ENCODE assay signal across 24 cellular contexts in the genomic region with DNA sequence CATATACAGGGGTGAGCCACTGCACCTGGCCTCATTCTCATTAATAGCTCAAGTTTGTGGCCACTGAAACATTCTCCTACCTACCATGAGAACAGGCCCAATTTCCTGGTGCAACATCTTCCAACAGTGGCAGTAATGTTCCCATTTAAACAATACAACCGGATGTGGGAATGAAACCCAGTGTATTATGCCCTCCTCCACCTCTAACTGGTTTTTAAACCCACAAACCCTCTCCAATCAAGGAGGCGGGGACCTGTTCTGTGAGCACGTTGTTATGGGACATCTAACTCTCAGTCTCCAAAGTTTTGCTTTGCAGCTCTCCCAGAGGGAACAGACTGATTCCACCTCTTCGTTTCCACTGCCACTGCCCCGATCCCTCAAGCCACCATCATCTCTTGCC. TPM values are rescaled to one million over a fixed set of nuclear protein-coding genes. Genes with fewer than 3 reads are reported as not detected.
DNase-seq lines count a peak whose midpoint lies in the region; ATAC-seq and TF ChIP-seq lines count a peak whose summit lies in the region.
"Had no signal": no experiment of that assay in that cellular context is flagged by ENCODE, and none has a peak within 500 bp of the region (broad histone marks: within the 10 kb centered on the region; RNA-seq: fewer than 3 reads in every experiment).

No MANE protein-coding gene starts in this region.

- TF ChIP-seq CTCF in breast epithelium (IDR thresholded peaks at IDR 0.05) (no peak), MCF 10A (IDR thresholded peaks at IDR 0.05; ENCODE audit: unreplicated experiment) (no peak), upper lobe of left lung (IDR thresholded peaks at IDR 0.05) (no peak), left lung (IDR thresholded peaks at IDR 0.05) (no peak)

- H3K27ac Mint-ChIP-seq in MCF 10A (ENCODE audit: low read depth, unreplicated experiment) (no peak overlapping the region), T-cell (no peak overlapping the region)
- H3K27ac Mint-ChIP-seq: B cell had no signal

- no peaks in the 10 kb centered on the region for H3K27me3 ChIP-seq in breast epithelium
- no peaks in the 10 kb centered on the region for H3K27me3 ChIP-seq in esophagus (ENCODE audit: control insufficient read depth in 1 of 2, insufficient read depth in 2 of 2, low read length in 2 of 2)
- H3K27me3 ChIP-seq in upper lobe of left lung, result no peaks in the 10 kb centered on the region
- H3K27me3 ChIP-seq in left lung, result no peaks in the 10 kb centered on the region
- H3K27me3 ChIP-seq: dorsolateral prefrontal cortex, tibial artery had no signal

- H3K9me3 ChIP-seq in breast epithelium (no peaks in the 10 kb centered on the region), esophagus (ENCODE audit: control insufficient read depth in 2 of 2, insufficient read depth in 1 of 2, low read depth in 1 of 2, low read length in 1 of 2) (no peaks in the 10 kb centered on the region), upper lobe of left lung (no peaks in the 10 kb centered on the region), left lung (no peaks in the 10 kb centered on the region)
- H3K9me3 ChIP-seq: tibial artery had no signal

- DNase-seq in breast epithelium (ENCODE audit: low spot score in 2 of 2), result no peak
- DNase-seq in MCF 10A (ENCODE audit: unreplicated experiment), result no peak
- no peak for DNase-seq in T-cell
- DNase-seq in upper lobe of left lung, result peak in 1 of 2 donors; percentile 46
- no peak for DNase-seq in left lung
- no peak for DNase-seq in anterior cingulate cortex (lab: John Stamatoyannopoulos, UW)
- no peak for DNase-seq in NCI-H1436 (lab: John Stamatoyannopoulos, UW)
- DNase-seq: activated naive CD4-positive, alpha-beta T cell treated with Interleukin-2 at 50 U/mL for 16 hours; activated T-cell treated with anti-CD3 and anti-CD28 coated beads, Interleukin-2, amount 50 U/mL, for 4 hours; DMS79; foreskin melanocyte; hypothalamus; islet precursor cell; NCI-H146; NCI-H526; nucleus accumbens; retina; Right ventricle myocardium superior; stimulated activated CD4-positive, alpha-beta T cell treated with anti-CD3 and anti-CD28 coated beads, Interleukin-4, amount 100 ng/mL, for 1 hour; stimulated activated naive CD4-positive, alpha-beta T cell treated with Interleukin-2 at 50 U/mL for 16 hours; tibial artery had no signal

- intact Hi-C loops in breast epithelium (cut with DNase I; ENCODE audit: low total_unique reads), result no loop called here
- intact Hi-C loops in MCF 10A (cut with micrococcal nuclease), result no loop called here
- intact Hi-C loops in left lung (cut with DNase I), result no loop called here

- no peak for TF ChIP-seq EP300 in upper lobe of left lung (IDR thresholded peaks at IDR 0.05)

- TF ChIP-seq POLR2A in breast epithelium (IDR thresholded peaks at IDR 0.05) (no peak), upper lobe of left lung (IDR thresholded peaks at IDR 0.05) (peak in 1 of 4 donors; percentile 13)

- no peak for ATAC-seq in T-cell (replicated peaks in 1 of 4)
- ATAC-seq in upper lobe of left lung (ENCODE audit: low FRiP score in 2 of 2), result no peak
- no peak for ATAC-seq in left lung
- ATAC-seq: activated T-cell treated with anti-CD3 and anti-CD28 coated beads, Interleukin-2, amount 50 U/mL, for 4 hours had no signal

- H3K4me1 Mint-ChIP-seq in MCF 10A (ENCODE audit: insufficient read depth, unreplicated experiment), result peaks cover 30% of the 10 kb centered on the region
- H3K4me1 Mint-ChIP-seq in T-cell, result peaks cover 29 to 46% (median 38%) of the 10 kb centered on the region in 3 donors

- H3K4me3 Mint-ChIP-seq in MCF 10A (ENCODE audit: unreplicated experiment), result no peak overlapping the region
- peak overlapping the region in 2 of 3 donors; percentile 13 to 37 for H3K4me3 Mint-ChIP-seq in T-cell
- H3K4me3 Mint-ChIP-seq: activated T-cell treated with anti-CD3 and anti-CD28 coated beads, Interleukin-2, amount 50 U/mL, for 4 hours; B cell had no signal

- WGBS in esophagus, 2 donors, result 56% methylated on average over 5 of the region's 5 CpGs
- 64 to 68% methylated on average over 5 of the region's 5 CpGs for WGBS in upper lobe of left lung, 2 donors

- H3K27me3 Mint-ChIP-seq in MCF 10A (ENCODE audit: insufficient read depth, unreplicated experiment), result no peaks in the 10 kb centered on the region
- no peaks in the 10 kb centered on the region for H3K27me3 Mint-ChIP-seq in T-cell
- H3K27me3 Mint-ChIP-seq: B cell had no signal

- H3K4me3 ChIP-seq in breast epithelium (no peak overlapping the region), esophagus (ENCODE audit: low read depth in 1 of 2, low read length in 2 of 2) (no peak overlapping the region), upper lobe of left lung (no peak overlapping the region), left lung (no peak overlapping the region)
- H3K4me3 ChIP-seq: dorsolateral prefrontal cortex, tibial artery had no signal

- H3K27ac ChIP-seq in breast epithelium, result peak overlapping the region; percentile 39 to 60
- peak overlapping the region; percentile 41 to 47 for H3K27ac ChIP-seq in esophagus (ENCODE audit: low read depth in 2 of 2, low read length in 1 of 2)
- peak overlapping the region in 3 of 4 donors; percentile 16 to 75 (median 46) for H3K27ac ChIP-seq in upper lobe of left lung
- H3K27ac ChIP-seq in left lung, result no peak overlapping the region
- H3K27ac ChIP-seq: tibial artery had no signal

- H3K9me3 Mint-ChIP-seq in MCF 10A (ENCODE audit: unreplicated experiment) (no peaks in the 10 kb centered on the region), T-cell (no peaks in the 10 kb centered on the region)
- H3K9me3 Mint-ChIP-seq: activated T-cell treated with anti-CD3 and anti-CD28 coated beads, Interleukin-2, amount 50 U/mL, for 4 hours had no signal

- BruUV-seq in MCF 10A (replicated peaks; lab: Mats Ljungman, UMichigan), result no TSS peak

- H3K36me3 ChIP-seq in breast epithelium (no peaks in the 10 kb centered on the region), esophagus (ENCODE audit: control insufficient read depth in 2 of 2, insufficient read depth in 2 of 2, low read length in 1 of 2) (no peaks in the 10 kb centered on the region), upper lobe of left lung (no peaks in the 10 kb centered on the region), left lung (no peaks in the 10 kb centered on the region)
- H3K36me3 ChIP-seq: tibial artery had no signal

- POLR2A ChIA-PET in MCF 10A (lab: Yijun Ruan, JAX) (interaction anchor here (0.6 to 4.6 kb wide), 3 partner anchors 15 to 993 kb away, joined by 3 to 77 read pairs (median 3); a partner anchor contains a TSS), T-cell (lab: Charles Lee) (no interaction called here)

- CTCF ChIA-PET in MCF 10A (lab: Yijun Ruan, JAX) (interaction anchor here (0.8 to 1.5 kb wide), 2 partner anchors 36 to 39 kb away, joined by 3 to 4 read pairs; a partner anchor contains a TSS), T-cell (lab: Charles Lee) (interaction anchor here (0.6 to 1.4 kb wide), 3 partner anchors 32 to 549 kb away, joined by 3 to 4 read pairs (median 3); no protein-coding TSS in a partner anchor)

- H3K36me3 Mint-ChIP-seq in MCF 10A (ENCODE audit: insufficient read depth, unreplicated experiment) (no peaks in the 10 kb centered on the region), T-cell (no peaks in the 10 kb centered on the region)

- H3K4me1 ChIP-seq in breast epithelium (peaks cover 4 to 5% of the 10 kb centered on the region in 2 donors), esophagus (ENCODE audit: control insufficient read depth in 2 of 2, insufficient read depth in 2 of 2, low read length in 1 of 2) (peaks cover 2 to 8% of the 10 kb centered on the region in 2 donors), upper lobe of left lung (peaks cover 20 to 45% (median 28%) of the 10 kb centered on the region in 4 donors), left lung (peaks cover 13 to 35% of the 10 kb centered on the region in 2 donors)

RNA-seq across cellular contexts. Expression of a gene that starts 2.6 kb away (rescaled TPM):
- total RNA-seq in breast epithelium (10 to 100 TPM; 25.9 to 37.9 (median 29.5) TPM), MCF 10A (2022) (31.3 and 31.4 TPM in 2 replicates), T-cell (10 to 100 TPM in 1 of 5 donors, 1 to 10 TPM in 4; 9.1 to 11.1 (median 9.6) TPM), upper lobe of left lung (10 to 100 TPM; 39.8 to 85.8 (median 73.1) TPM), left lung (10 to 100 TPM; 30.2 to 40.9 TPM)
- 100 to 1,000 TPM; 173 to 242 TPM for polyA plus RNA-seq in esophagus

RNA-seq across cellular contexts. Expression of a gene that starts 35.8 kb away (rescaled TPM):
- total RNA-seq in breast epithelium (10 to 100 TPM; 22.3 to 29.3 (median 23.7) TPM), MCF 10A (2022) (37.2 and 42.6 TPM in 2 replicates), T-cell (10 to 100 TPM; 19.6 to 28.6 (median 22.0) TPM), upper lobe of left lung (10 to 100 TPM in 5 of 6 donors, 1 to 10 TPM in 1; 9.4 to 28.7 (median 19.4) TPM), left lung (10 to 100 TPM; 26.6 to 32.0 TPM)
- polyA plus RNA-seq in esophagus, result 10 to 100 TPM in 1 of 2 donors, 1 to 10 TPM in 1; 9.7 to 15.8 TPM

RNA-seq across cellular contexts. Expression of a gene that starts 35.8 kb away (rescaled TPM):
- 1 to 10 TPM; 6.6 to 8.3 (median 6.9) TPM for total RNA-seq in breast epithelium
- 10.4 and 14.0 TPM in 2 replicates for total RNA-seq in MCF 10A (2022)
- total RNA-seq in T-cell, result 1 to 10 TPM; 2.9 to 8.0 (median 7.1) TPM
- 1 to 10 TPM; 3.6 to 4.2 TPM for polyA plus RNA-seq in esophagus
- total RNA-seq in upper lobe of left lung, result 10 to 100 TPM in 3 of 6 donors, 1 to 10 TPM in 3; 4.6 to 13.6 (median 8.5) TPM
- 10 to 100 TPM; 11.4 to 11.7 TPM for total RNA-seq in left lung

Comparison
In these comparisons a context has a peak if more than half of its experiments do, and no peak if none do; other contexts are left out.
1. H3K27ac ChIP-seq: peak in breast epithelium (2 of 2), esophagus (2 of 2) and upper lobe of left lung (3 of 4); none in left lung (0 of 2).